Comparison of ENCODE assay signal across 16 cellular contexts in genomic region chr15:20349774-20350498, GRCh38.
A peak's percentile ranks its signal among the peaks of the same experiment; 100 is the strongest.
DNase-seq lines count a peak whose midpoint lies in the region; ATAC-seq, FAIRE-seq and TF ChIP-seq lines count a peak whose summit lies in the region.
"Had no signal": no experiment of that assay in that cellular context is flagged by ENCODE, and none has a peak within 500 bp of the region (broad histone marks: within the 10 kb centered on the region; RNA-seq: fewer than 3 reads in every experiment).

No MANE protein-coding gene starts in this region.

- no peak for FAIRE-seq in kidney (lab: Jason Lieb, UNC)
- FAIRE-seq: keratinocyte had no signal

- no peak for ATAC-seq in GM21786 (IDR thresholded peaks at IDR 0.05; ENCODE audit: unreplicated experiment)
- ATAC-seq in GM21717 (IDR thresholded peaks at IDR 0.05; ENCODE audit: unreplicated experiment), result no peak
- ATAC-seq: gastroesophageal sphincter had no signal

- TF ChIP-seq CTCF in Peyer's patch (IDR thresholded peaks at IDR 0.05) (no peak), kidney (IDR thresholded peaks at IDR 0.05; ENCODE audit: borderline replicate concordance, extremely low read depth, insufficient read depth) (no peak), stomach (IDR thresholded peaks at IDR 0.05) (no peak)

- H3K9ac ChIP-seq in kidney (ENCODE audit: low read length in 2 of 2), result no peak overlapping the region
- H3K9ac ChIP-seq: GM23248 had no signal

- no peak overlapping the region for H3K4me3 ChIP-seq in Peyer's patch
- H3K4me3 ChIP-seq in kidney (ENCODE audit: low read length in 2 of 2), result peak overlapping the region; percentile 17 to 47
- no peak overlapping the region for H3K4me3 ChIP-seq in stomach
- H3K4me3 ChIP-seq: breast epithelium, gastroesophageal sphincter, GM23248, transverse colon had no signal

- no peaks in the 10 kb centered on the region for H3K36me3 ChIP-seq in Peyer's patch
- H3K36me3 ChIP-seq in kidney (ENCODE audit: control insufficient read depth in 1 of 2, insufficient read depth in 2 of 2, low read length in 2 of 2), result no peaks in the 10 kb centered on the region
- no peaks in the 10 kb centered on the region for H3K36me3 ChIP-seq in stomach
- H3K36me3 ChIP-seq: breast epithelium, gastroesophageal sphincter, transverse colon had no signal

- H3K9me3 ChIP-seq in Peyer's patch (peaks cover 0 to 15% (median 2%) of the 10 kb centered on the region in 4 donors), kidney (ENCODE audit: control insufficient read depth in 1 of 2, low read length in 2 of 2) (peaks cover 0 to 8% of the 10 kb centered on the region in 2 donors), stomach (peaks cover 0 to 42% (median 23%) of the 10 kb centered on the region in 4 donors)

- H3K27me3 ChIP-seq in Peyer's patch (no peaks in the 10 kb centered on the region), stomach (peaks cover 0 to 31% (median 15%) of the 10 kb centered on the region in 3 donors)
- H3K27me3 ChIP-seq: transverse colon had no signal

- intact Hi-C loops in kidney (cut with DNase I), result no loop called here
- intact Hi-C loops in stomach (cut with DNase I; ENCODE audit: low total_unique reads), result loop anchor here (10.0 kb wide), 2 partner anchors 95 to 1905 kb away; no protein-coding TSS in a partner anchor

- DNase-seq in activated effector memory CD4-positive, alpha-beta T cell treated with anti-CD3 and anti-CD28 coated beads, Interleukin-2, amount 50 U/mL, for 16 hours, result peak; percentile 65
- DNase-seq in activated effector memory CD4-positive, alpha-beta T cell treated with Interleukin-2 at 50 U/mL for 16 hours, result no peak
- peak; percentile 15 to 44 (median 40) for DNase-seq in Peyer's patch
- peak; percentile 81 for DNase-seq in kidney
- peak; percentile 25 for DNase-seq in stomach
- no peak for DNase-seq in DMS53 treated with DMSO at 0.1 percent for 48 hours (lab: John Stamatoyannopoulos, UW; ENCODE audit: unreplicated experiment)
- DNase-seq: ACHN, activated gamma-delta T cell treated with Interleukin-2 at 50 U/mL for 16 hours, GM23248, MV-4-11, transverse colon had no signal

- H3K4me1 ChIP-seq in Peyer's patch (no peaks in the 10 kb centered on the region), kidney (ENCODE audit: control insufficient read depth in 1 of 2, insufficient read depth in 1 of 2, low read depth in 1 of 2, low read length in 2 of 2) (peaks cover 0 to 11% of the 10 kb centered on the region in 2 donors), stomach (no peaks in the 10 kb centered on the region)
- H3K4me1 ChIP-seq: breast epithelium, gastroesophageal sphincter, transverse colon had no signal

- no peak for TF ChIP-seq EP300 in stomach (IDR thresholded peaks at IDR 0.05)

- 65 to 78% (median 75%) methylated on average over 13 of the region's 13 CpGs for WGBS in stomach, 5 donors

- TF ChIP-seq POLR2A in Peyer's patch (IDR thresholded peaks at IDR 0.05), result no peak
- TF ChIP-seq POLR2A in stomach (IDR thresholded peaks at IDR 0.05), result no peak

- H3K27ac ChIP-seq in Peyer's patch (no peak overlapping the region), kidney (ENCODE audit: low read depth in 2 of 2, low read length in 2 of 2) (peak overlapping the region; percentile 36 to 59), stomach (no peak overlapping the region)
- H3K27ac ChIP-seq: breast epithelium, gastroesophageal sphincter, GM23248, transverse colon had no signal

Comparison
In these comparisons a context has a peak if more than half of its experiments do, and no peak if none do; other contexts are left out.
1. DNase-seq: peak in activated effector memory CD4-positive, alpha-beta T cell treated with anti-CD3 and anti-CD28 coated beads, Interleukin-2, amount 50 U/mL, for 16 hours (single experiment), Peyer's patch (3 of 3), kidney (single experiment) and stomach (single experiment); none in activated effector memory CD4-positive, alpha-beta T cell treated with Interleukin-2 at 50 U/mL for 16 hours (single experiment) and DMS53 treated with DMSO at 0.1 percent for 48 hours (single experiment).
2. H3K27ac ChIP-seq: peak in kidney (2 of 2); none in Peyer's patch (0 of 4) and stomach (0 of 5).
3. H3K4me3 ChIP-seq: peak in kidney (2 of 2); none in Peyer's patch (0 of 4) and stomach (0 of 4).